Comparison of ENCODE assay signal across 2 cellular contexts in genomic region chr4:122577189-122577553, GRCh38.
TF ChIP-seq lines count a peak whose summit lies in the region.

No MANE protein-coding gene starts in this region.

TF ChIP-seq in SK-N-SH treated with all-trans-retinoic acid at 6 μM for 48 hours, 23 proteins besides CTCF, POLR2A, EP300 and RAD21:
- TF ChIP-seq GLIS3 (CRISPR knock-in tag; IDR thresholded peaks at IDR 0.05) (no peak), OSR1 (CRISPR knock-in tag; IDR thresholded peaks at IDR 0.05) (no peak), TSHZ2 (CRISPR knock-in tag; IDR thresholded peaks at IDR 0.05) (no peak), BACH2 (CRISPR knock-in tag; IDR thresholded peaks at IDR 0.05; ENCODE audit: borderline replicate concordance) (no peak), CREB5 (CRISPR knock-in tag; IDR thresholded peaks at IDR 0.05; ENCODE audit: low read depth) (no peak), ZNF8 (CRISPR knock-in tag; IDR thresholded peaks at IDR 0.05) (no peak), RARB (CRISPR knock-in tag; IDR thresholded peaks at IDR 0.05) (no peak), ZFP3 (CRISPR knock-in tag; IDR thresholded peaks at IDR 0.05) (no peak), CSRNP3 (CRISPR knock-in tag; IDR thresholded peaks at IDR 0.05) (no peak), POU6F1 (CRISPR knock-in tag; IDR thresholded peaks at IDR 0.05; ENCODE audit: borderline replicate concordance, low read depth) (no peak), TCF4 (CRISPR knock-in tag; IDR thresholded peaks at IDR 0.05; ENCODE audit: borderline replicate concordance) (no peak), PPARA (CRISPR knock-in tag; IDR thresholded peaks at IDR 0.05; ENCODE audit: borderline replicate concordance) (no peak), CSDC2 (CRISPR knock-in tag; IDR thresholded peaks at IDR 0.05) (no peak)

TF ChIP-seq in SK-N-SH, 30 proteins besides CTCF, POLR2A, EP300 and RAD21:
- TF ChIP-seq ZBTB33 (IDR thresholded peaks at IDR 0.05; ENCODE audit: borderline replicate concordance, low read depth) (no peak), GATA2 (CRISPR knock-in tag; IDR thresholded peaks at IDR 0.05) (no peak), POLR2AphosphoS5 (IDR thresholded peaks at IDR 0.05; ENCODE audit: low read depth, low read length) (no peak), USF1 (IDR thresholded peaks at IDR 0.05; ENCODE audit: borderline replicate concordance, low read depth) (no peak), USF2 (IDR thresholded peaks at IDR 0.05; ENCODE audit: borderline replicate concordance, low read depth, low read length) (no peak), EZH2phosphoT487 (IDR thresholded peaks at IDR 0.05; ENCODE audit: borderline replicate concordance, low read depth) (no peak), ELF1 (IDR thresholded peaks at IDR 0.05) (no peak), NRF1 (IDR thresholded peaks at IDR 0.05; ENCODE audit: low read depth, low read length) (no peak), YY1 (IDR thresholded peaks at IDR 0.05; ENCODE audit: low read depth) (no peak), MAX (IDR thresholded peaks at IDR 0.05; ENCODE audit: low read depth) (no peak)
